Comparison of ENCODE assay signal across 1 cellular context in the genomic region with DNA sequence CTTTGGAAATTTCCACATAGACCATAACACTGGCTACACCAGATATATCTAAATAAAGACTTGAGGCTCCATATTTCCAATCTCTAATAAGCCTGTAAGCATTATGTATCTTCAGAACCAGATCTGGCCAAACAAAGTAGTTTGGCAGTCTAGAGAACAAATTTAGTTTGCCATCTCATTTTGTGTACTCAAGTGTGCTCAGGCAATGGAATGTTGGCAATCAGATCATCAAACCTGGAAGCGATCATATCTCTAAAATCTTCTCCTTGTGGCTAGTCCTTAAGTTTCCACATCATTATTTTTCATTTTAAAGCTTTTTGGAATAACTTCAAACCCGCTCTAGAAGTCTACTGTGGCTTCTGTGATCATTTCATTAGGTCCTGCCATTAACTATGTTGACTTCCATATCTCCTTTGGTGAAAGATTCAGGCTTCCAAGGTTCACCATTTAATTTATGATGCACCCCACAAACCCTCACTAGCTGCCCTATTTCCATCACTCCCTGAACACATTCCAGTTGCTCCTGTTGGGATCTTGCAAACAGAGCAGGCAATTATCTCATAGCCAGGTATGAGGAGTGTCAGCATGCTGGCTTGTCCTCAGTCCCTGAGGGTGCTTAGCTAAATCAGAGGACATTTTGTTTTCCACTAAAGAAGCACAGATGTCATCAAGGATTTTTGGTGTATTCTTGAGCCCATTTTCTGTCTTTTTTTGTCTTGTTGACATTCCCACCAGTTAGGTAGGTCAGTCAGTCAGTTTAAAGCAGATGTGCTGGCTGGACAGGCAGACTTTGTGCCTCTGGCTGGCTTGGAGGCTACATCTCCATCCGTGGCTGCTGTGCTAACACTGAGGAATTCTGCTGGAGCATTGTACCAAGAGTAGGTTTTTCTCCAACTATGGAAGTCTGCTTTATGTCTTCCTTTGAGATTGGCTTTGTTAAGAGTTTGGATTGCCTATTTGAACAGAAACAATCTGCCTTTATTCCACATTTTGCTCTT.
TF ChIP-seq lines count a peak whose summit lies in the region.

No MANE protein-coding gene starts in this region.

TF ChIP-seq in K562, 482 proteins besides CTCF, POLR2A, EP300 and RAD21:
- TF ChIP-seq ZBTB40 (IDR thresholded peaks at IDR 0.05) (no peak), ZBTB40 (CRISPR knock-in tag; IDR thresholded peaks at IDR 0.05) (no peak)
TF ChIP-seq in K562: peak in this region for 0.
